In the genomic region with DNA sequence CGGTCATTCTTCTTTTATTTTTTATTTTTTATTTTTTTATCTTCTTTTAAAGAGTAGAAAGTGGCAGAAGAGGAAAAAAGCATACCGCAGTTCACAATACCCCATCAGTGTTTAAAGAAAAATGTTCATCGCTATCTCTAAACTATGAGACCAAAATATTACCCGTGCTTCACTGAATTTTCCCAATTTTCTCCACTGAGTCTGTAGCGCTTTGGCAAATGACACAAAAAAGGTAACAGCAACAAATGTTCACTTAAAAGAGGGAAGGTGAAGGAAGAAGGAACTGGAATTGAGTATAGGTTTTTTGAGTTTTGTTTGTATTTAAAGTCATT, we compare ENCODE assay signal across 8 cellular contexts. TPM values are rescaled to one million over a fixed set of nuclear protein-coding genes. Genes with fewer than 3 reads are reported as not detected.
DNase-seq lines count a peak whose midpoint lies in the region; ATAC-seq and TF ChIP-seq lines count a peak whose summit lies in the region.

No MANE protein-coding gene starts in this region.

- ATAC-seq in lower lobe of right lung: no peak

- no peaks in the 10 kb centered on the region for H3K9me3 Mint-ChIP-seq in activated naive CD4-positive, alpha-beta T cell treated with anti-CD3 and anti-CD28 coated beads for 36 hours

- in situ Hi-C loops in transverse colon (cut with MboI; ENCODE audit: low pct_ligation_motif_present in 1 of 4, low pct_unique_long_range_greater_than_20kb in 1 of 4, low sequenced_read_pairs in 3 of 4): no loop called here

- TF ChIP-seq CTCF in ascending aorta (IDR thresholded peaks at IDR 0.05) (no peak), lower lobe of right lung (IDR thresholded peaks at IDR 0.05) (no peak), transverse colon (IDR thresholded peaks at IDR 0.05) (no peak)

- no peaks in the 10 kb centered on the region for H3K4me1 ChIP-seq in ascending aorta
- H3K4me1 ChIP-seq in lower lobe of right lung: peaks cover 14% of the 10 kb centered on the region
- peaks cover 0 to 25% (median 11%) of the 10 kb centered on the region in 4 donors for H3K4me1 ChIP-seq in transverse colon

- intact Hi-C loops in activated naive CD4-positive, alpha-beta T cell treated with anti-CD3 and anti-CD28 coated beads for 36 hours (cut with micrococcal nuclease): loop anchor here (1.0 kb wide), 2 partner anchors 15 to 65 kb away; partner anchors contain the start of genes RIOK3 and RMC1
- intact Hi-C loops in ascending aorta (cut with DNase I): loop anchor here (5.0 kb wide), 2 partner anchors 64 to 149 kb away; partner anchors contain the start of genes NPC1 and RMC1
- intact Hi-C loops in lower lobe of right lung (cut with DNase I): no loop called here
- intact Hi-C loops in transverse colon (cut with DNase I; ENCODE audit: low total_unique reads): no loop called here

- CTCF ChIA-PET in activated naive CD4-positive, alpha-beta T cell treated with anti-CD3 and anti-CD28 coated beads for 36 hours (lab: Charles Lee): no interaction called here

- H3K4me1 Mint-ChIP-seq in activated naive CD4-positive, alpha-beta T cell treated with anti-CD3 and anti-CD28 coated beads for 36 hours (ENCODE audit: low read depth): peaks cover 21% of the 10 kb centered on the region

- peak overlapping the region; percentile 56 to 95 for H3K4me3 ChIP-seq in ascending aorta
- H3K4me3 ChIP-seq in lower lobe of right lung: peak overlapping the region; percentile 85
- H3K4me3 ChIP-seq in transverse colon: peak overlapping the region; percentile 45 to 80 (median 64)

- H3K27me3 ChIP-seq in ascending aorta (no peaks in the 10 kb centered on the region), lower lobe of right lung (ENCODE audit: low read depth) (no peaks in the 10 kb centered on the region), transverse colon (no peaks in the 10 kb centered on the region)

- no peaks in the 10 kb centered on the region for H3K27me3 Mint-ChIP-seq in activated naive CD4-positive, alpha-beta T cell treated with anti-CD3 and anti-CD28 coated beads for 36 hours (ENCODE audit: low read depth)

- H3K27ac ChIP-seq in ascending aorta (no peak overlapping the region), lower lobe of right lung (no peak overlapping the region), transverse colon (peak overlapping the region; percentile 44 to 79 (median 62))

- H3K9me3 ChIP-seq in ascending aorta (no peaks in the 10 kb centered on the region), lower lobe of right lung (no peaks in the 10 kb centered on the region), transverse colon (no peaks in the 10 kb centered on the region)

- TF ChIP-seq POLR2A in transverse colon (IDR thresholded peaks at IDR 0.05): no peak

- H3K36me3 ChIP-seq in ascending aorta: no peaks in the 10 kb centered on the region
- H3K36me3 ChIP-seq in lower lobe of right lung: no peaks in the 10 kb centered on the region
- H3K36me3 ChIP-seq in transverse colon: no peaks in the 10 kb centered on the region

- peak overlapping the region; percentile 89 for H3K4me3 Mint-ChIP-seq in activated naive CD4-positive, alpha-beta T cell treated with anti-CD3 and anti-CD28 coated beads for 36 hours

- no peak for DNase-seq in activated naive CD4-positive, alpha-beta T cell treated with anti-CD3 and anti-CD28 coated beads for 36 hours
- DNase-seq in activated naive CD4-positive, alpha-beta T cell (lab: John Stamatoyannopoulos, UW): no peak
- DNase-seq in ascending aorta (ENCODE audit: low spot score in 2 of 2): no peak
- no peak for DNase-seq in lower lobe of right lung
- no peak for DNase-seq in transverse colon
- DNase-seq in NCI-H1930 (lab: John Stamatoyannopoulos, UW): no peak
- no peak for DNase-seq in islet precursor cell
- no peak for DNase-seq in HUDEP-2 (lab: John Stamatoyannopoulos, UW; ENCODE audit: unreplicated experiment in 76 of 76)

- no peak overlapping the region for H3K27ac Mint-ChIP-seq in activated naive CD4-positive, alpha-beta T cell treated with anti-CD3 and anti-CD28 coated beads for 36 hours

- 40 to 48% methylated on average over 5 of the region's 5 CpGs for WGBS in transverse colon (ENCODE audit: low coverage in 1 of 2), 2 donors

- no peaks in the 10 kb centered on the region for H3K36me3 Mint-ChIP-seq in activated naive CD4-positive, alpha-beta T cell treated with anti-CD3 and anti-CD28 coated beads for 36 hours (ENCODE audit: low read depth)

- TF ChIP-seq EP300 in transverse colon (IDR thresholded peaks at IDR 0.05; ENCODE audit: low read depth): no peak

RNA-seq across cellular contexts. Expression of gene RIOK3, which starts 15.1 kb away (rescaled TPM):
- total RNA-seq in activated naive CD4-positive, alpha-beta T cell treated with anti-CD3 and anti-CD28 coated beads for 36 hours: 10 to 100 TPM; 53.8 to 59.5 TPM
- total RNA-seq in ascending aorta (9.3 TPM), lower lobe of right lung (64.1 TPM), transverse colon (100 to 1,000 TPM in 3 of 4 donors, 10 to 100 TPM in 1; 33.0 to 182 (median 152) TPM)

Comparison
In these comparisons a context has a peak if more than half of its experiments do, and no peak if none do; other contexts are left out.
1. H3K27ac ChIP-seq: peak in transverse colon (4 of 4); none in ascending aorta (0 of 2) and lower lobe of right lung (single experiment).
2. intact Hi-C loops: an anchor here in activated naive CD4-positive, alpha-beta T cell treated with anti-CD3 and anti-CD28 coated beads for 36 hours (1.0 kb wide) and ascending aorta (5.0 kb wide); none called in lower lobe of right lung and transverse colon.
3. Peak in every context shown above with its lines, with median percentiles within 50 percentile points of each other: H3K4me3 ChIP-seq.